ENCODE assay signal across 28 cellular contexts in the genomic region with DNA sequence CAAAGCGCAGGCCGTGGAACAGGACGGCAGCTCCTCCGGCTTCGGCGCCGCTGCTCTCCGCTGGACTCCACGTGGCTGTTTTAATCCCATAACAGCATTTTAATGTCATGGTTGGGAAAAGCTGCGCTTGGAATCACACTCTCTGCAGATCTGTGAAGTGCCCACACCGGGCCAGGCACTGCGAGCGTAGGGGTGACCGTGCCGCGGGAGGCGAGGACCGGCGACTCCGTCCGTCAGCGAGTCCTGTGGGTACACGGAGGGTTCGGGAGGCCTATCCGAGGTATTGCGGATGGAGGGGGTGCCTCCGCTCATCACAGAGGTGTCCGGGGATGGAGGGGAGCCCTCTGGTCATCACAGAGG.
"Had no signal": no experiment of that assay in that cellular context is flagged by ENCODE, and none has a peak within 500 bp of the region (broad histone marks: within the 10 kb centered on the region; RNA-seq: fewer than 3 reads in every experiment).

No MANE protein-coding gene starts in this region.

- H3K36me3 ChIP-seq: ascending aorta, breast epithelium, cardiac muscle cell, esophagus muscularis mucosa, gastroesophageal sphincter had no signal

- H3K4me3 ChIP-seq: ascending aorta, breast epithelium, cardiac muscle cell, coronary artery, dorsolateral prefrontal cortex, esophagus muscularis mucosa, gastroesophageal sphincter had no signal

- H3K27me3 ChIP-seq: ascending aorta, breast epithelium, cardiac muscle cell, dorsolateral prefrontal cortex had no signal

- H3K27ac Mint-ChIP-seq: activated CD4-positive, alpha-beta memory T cell treated with anti-CD3 and anti-CD28 coated beads for 36 hours; activated CD4-positive, alpha-beta T cell treated with anti-CD3 and anti-CD28 coated beads for 36 hours; activated CD4-positive, alpha-beta T cell treated with anti-CD3 and anti-CD28 coated beads, Interleukin-2, amount 10 ng/mL, durations not matched to agents 24 days and 14 days; activated naive CD4-positive, alpha-beta T cell treated with anti-CD3 and anti-CD28 coated beads, Interleukin-2, amount 10 ng/mL, durations not matched to agents 7 days and 5 days; activated naive CD4-positive, alpha-beta T cell treated with anti-CD3 and anti-CD28 coated beads, Interleukin-2, amount 50 U/mL, for 72 hours; activated naive CD8-positive, alpha-beta T cell treated with anti-CD3 and anti-CD28 coated beads, Interleukin-2, amount 10 ng/mL, durations not matched to agents 7 days and 5 days; activated T-cell treated with anti-CD3 and anti-CD28 coated beads, Interleukin-2, amount 50 U/mL, for 24 hours; activated T-cell treated with anti-CD3 and anti-CD28 coated beads, Interleukin-2, amount 50 U/mL, for 72 hours; brain; dendritic cell treated with granulocyte-macrophage colony-stimulating factor and Interleukin-4, amounts not matched to agents 40 ng/mL and 50 ng/mL, for 4 days; effector memory CD8-positive, alpha-beta T cell had no signal

- H3K4me1 ChIP-seq: ascending aorta, breast epithelium, esophagus muscularis mucosa, gastroesophageal sphincter had no signal

- H3K27me3 Mint-ChIP-seq: activated CD4-positive, alpha-beta memory T cell treated with anti-CD3 and anti-CD28 coated beads for 36 hours; activated CD4-positive, alpha-beta T cell treated with anti-CD3 and anti-CD28 coated beads for 36 hours; activated CD4-positive, alpha-beta T cell treated with anti-CD3 and anti-CD28 coated beads, Interleukin-2, amount 10 ng/mL, durations not matched to agents 24 days and 14 days; activated naive CD4-positive, alpha-beta T cell treated with anti-CD3 and anti-CD28 coated beads, Interleukin-2, amount 10 ng/mL, durations not matched to agents 7 days and 5 days; activated naive CD8-positive, alpha-beta T cell treated with anti-CD3 and anti-CD28 coated beads, Interleukin-2, amount 10 ng/mL, durations not matched to agents 7 days and 5 days; activated T-cell treated with anti-CD3 and anti-CD28 coated beads, Interleukin-2, amount 50 U/mL, for 24 hours; central memory CD8-positive, alpha-beta T cell; dendritic cell treated with granulocyte-macrophage colony-stimulating factor and Interleukin-4, amounts not matched to agents 40 ng/mL and 50 ng/mL, for 4 days; effector memory CD8-positive, alpha-beta T cell had no signal

- H3K27ac ChIP-seq: ascending aorta, breast epithelium, cardiac muscle cell, coronary artery, dorsolateral prefrontal cortex, esophagus muscularis mucosa, gastroesophageal sphincter had no signal

- H3K9me3 ChIP-seq: ascending aorta, breast epithelium, esophagus muscularis mucosa, gastroesophageal sphincter had no signal

- H3K36me3 Mint-ChIP-seq: activated CD4-positive, alpha-beta memory T cell treated with anti-CD3 and anti-CD28 coated beads for 36 hours; activated naive CD4-positive, alpha-beta T cell treated with anti-CD3 and anti-CD28 coated beads, Interleukin-2, amount 10 ng/mL, durations not matched to agents 7 days and 5 days; activated naive CD4-positive, alpha-beta T cell treated with anti-CD3 and anti-CD28 coated beads, Interleukin-2, amount 50 U/mL, for 72 hours; activated naive CD8-positive, alpha-beta T cell treated with anti-CD3 and anti-CD28 coated beads, Interleukin-2, amount 10 ng/mL, durations not matched to agents 7 days and 5 days; brain had no signal

- H3K4me1 Mint-ChIP-seq: activated CD4-positive, alpha-beta T cell treated with anti-CD3 and anti-CD28 coated beads for 36 hours; activated CD4-positive, alpha-beta T cell treated with anti-CD3 and anti-CD28 coated beads, Interleukin-2, amount 10 ng/mL, durations not matched to agents 24 days and 14 days; activated naive CD4-positive, alpha-beta T cell treated with anti-CD3 and anti-CD28 coated beads, Interleukin-2, amount 10 ng/mL, durations not matched to agents 7 days and 5 days; activated naive CD8-positive, alpha-beta T cell treated with anti-CD3 and anti-CD28 coated beads, Interleukin-2, amount 10 ng/mL, durations not matched to agents 7 days and 5 days; central memory CD8-positive, alpha-beta T cell had no signal

- H3K4me3 Mint-ChIP-seq: activated CD4-positive, alpha-beta memory T cell treated with anti-CD3 and anti-CD28 coated beads for 36 hours; activated CD4-positive, alpha-beta T cell treated with anti-CD3 and anti-CD28 coated beads for 36 hours; activated CD4-positive, alpha-beta T cell treated with anti-CD3 and anti-CD28 coated beads, Interleukin-2, amount 10 ng/mL, durations not matched to agents 24 days and 14 days; activated naive CD4-positive, alpha-beta T cell treated with anti-CD3 and anti-CD28 coated beads, Interleukin-2, amount 10 ng/mL, durations not matched to agents 7 days and 5 days; activated naive CD8-positive, alpha-beta T cell treated with anti-CD3 and anti-CD28 coated beads, Interleukin-2, amount 10 ng/mL, durations not matched to agents 7 days and 5 days; activated T-cell treated with anti-CD3 and anti-CD28 coated beads, Interleukin-2, amount 50 U/mL, for 24 hours; activated T-cell treated with anti-CD3 and anti-CD28 coated beads, Interleukin-2, amount 50 U/mL, for 72 hours; brain; central memory CD8-positive, alpha-beta T cell; dendritic cell treated with granulocyte-macrophage colony-stimulating factor and Interleukin-4, amounts not matched to agents 40 ng/mL and 50 ng/mL, for 4 days; effector memory CD8-positive, alpha-beta T cell had no signal

- DNase-seq: activated CD4-positive, alpha-beta memory T cell treated with anti-CD3 and anti-CD28 coated beads for 36 hours; activated CD4-positive, alpha-beta T cell treated with anti-CD3 and anti-CD28 coated beads for 36 hours; activated CD4-positive, alpha-beta T cell treated with anti-CD3 and anti-CD28 coated beads, Interleukin-2, amount 10 ng/mL, durations not matched to agents 24 days and 14 days; activated CD4-positive, CD25-positive, alpha-beta regulatory T cell; activated CD4-positive, CD25-positive, alpha-beta regulatory T cell treated with anti-CD3 and anti-CD28 coated beads, Interleukin-2, amount 50 U/mL, for 72 hours; activated CD8-positive, alpha-beta memory T cell treated with anti-CD3 and anti-CD28 coated beads, Interleukin-2, amount 50 U/mL, for 48 hours; activated gamma-delta T cell; activated naive CD4-positive, alpha-beta T cell; activated naive CD4-positive, alpha-beta T cell treated with anti-CD3 and anti-CD28 coated beads, Interleukin-2, amount 10 ng/mL, durations not matched to agents 7 days and 5 days; activated naive CD8-positive, alpha-beta T cell treated with anti-CD3 and anti-CD28 coated beads, Interleukin-2, amount 10 ng/mL, durations not matched to agents 7 days and 5 days; activated T-cell treated with anti-CD3 and anti-CD28 coated beads for 4 hours; activated T-cell treated with anti-CD3 and anti-CD28 coated beads, Interleukin-2, amount 50 U/mL, for 24 hours; activated T-cell treated with anti-CD3 and anti-CD28 coated beads, Interleukin-2, amount 50 U/mL, for 72 hours; dorsolateral prefrontal cortex; effector memory CD8-positive, alpha-beta T cell; erythroblast; foreskin melanocyte; T-helper 2 cell had no signal

- ATAC-seq: activated CD4-positive, alpha-beta T cell treated with anti-CD3 and anti-CD28 coated beads for 36 hours; activated naive CD4-positive, alpha-beta T cell treated with anti-CD3 and anti-CD28 coated beads, Interleukin-2, amount 50 U/mL, for 72 hours; activated T-cell treated with anti-CD3 and anti-CD28 coated beads, Interleukin-2, amount 50 U/mL, for 72 hours; effector memory CD8-positive, alpha-beta T cell; gastroesophageal sphincter had no signal

- H3K9me3 Mint-ChIP-seq: activated CD4-positive, alpha-beta memory T cell treated with anti-CD3 and anti-CD28 coated beads for 36 hours; activated CD4-positive, alpha-beta T cell treated with anti-CD3 and anti-CD28 coated beads, Interleukin-2, amount 10 ng/mL, durations not matched to agents 24 days and 14 days; activated naive CD4-positive, alpha-beta T cell treated with anti-CD3 and anti-CD28 coated beads, Interleukin-2, amount 10 ng/mL, durations not matched to agents 7 days and 5 days; activated naive CD4-positive, alpha-beta T cell treated with anti-CD3 and anti-CD28 coated beads, Interleukin-2, amount 50 U/mL, for 72 hours; activated naive CD8-positive, alpha-beta T cell treated with anti-CD3 and anti-CD28 coated beads, Interleukin-2, amount 10 ng/mL, durations not matched to agents 7 days and 5 days; activated T-cell treated with anti-CD3 and anti-CD28 coated beads, Interleukin-2, amount 50 U/mL, for 24 hours; activated T-cell treated with anti-CD3 and anti-CD28 coated beads, Interleukin-2, amount 50 U/mL, for 72 hours; central memory CD8-positive, alpha-beta T cell; dendritic cell treated with granulocyte-macrophage colony-stimulating factor and Interleukin-4, amounts not matched to agents 40 ng/mL and 50 ng/mL, for 4 days; effector memory CD8-positive, alpha-beta T cell had no signal
